Comparison of ENCODE assay signal across 8 cellular contexts in genomic region chr6:3324262-3324942, GRCh38.
A peak's percentile ranks its signal among the peaks of the same experiment; 100 is the strongest.
DNase-seq lines count a peak whose midpoint lies in the region; ATAC-seq and TF ChIP-seq lines count a peak whose summit lies in the region.

No MANE protein-coding gene starts in this region.

- H3K27ac Mint-ChIP-seq in CD4-positive, CD25-positive, alpha-beta regulatory T cell: no peak overlapping the region
- no peak overlapping the region for H3K27ac Mint-ChIP-seq in CD8-positive, alpha-beta T cell

- H3K36me3 ChIP-seq in CD4-positive, CD25-positive, alpha-beta regulatory T cell (ENCODE audit: control insufficient read depth, insufficient read depth, low read length): no peaks in the 10 kb centered on the region
- H3K36me3 ChIP-seq in GM23248 (ENCODE audit: low read depth): no peaks in the 10 kb centered on the region
- H3K36me3 ChIP-seq in rectal smooth muscle tissue (ENCODE audit: control insufficient read depth, insufficient read depth, low read length): no peaks in the 10 kb centered on the region
- H3K36me3 ChIP-seq in CD8-positive, alpha-beta T cell (ENCODE audit: insufficient read depth, low read length): no peaks in the 10 kb centered on the region

- no peak overlapping the region for H3K4me3 ChIP-seq in CD4-positive, CD25-positive, alpha-beta regulatory T cell (ENCODE audit: low read depth, low read length)
- H3K4me3 ChIP-seq in GM23248 (no peak overlapping the region; the same call in 1 of the 2 replicates), fibroblast of the aortic adventitia (ENCODE audit: low read depth, low read length) (no peak overlapping the region), rectal smooth muscle tissue (ENCODE audit: low read length) (no peak overlapping the region)
- H3K4me3 ChIP-seq in CD8-positive, alpha-beta T cell (ENCODE audit: low read depth, low read length): no peak overlapping the region

- 53 to 55% methylated on average over 12 of the region's 12 CpGs for WGBS in GM23248 (ENCODE audit: low coverage in 1 of 2, low lambda C conversion rate in 2 of 2, missing lambda C conversion rate in 2 of 2), 2 experiments

- no peaks in the 10 kb centered on the region for H3K4me1 ChIP-seq in CD4-positive, CD25-positive, alpha-beta regulatory T cell (ENCODE audit: control insufficient read depth, insufficient read depth, low read length, poor library complexity, severe bottlenecking)
- H3K4me1 ChIP-seq in GM23248 (ENCODE audit: insufficient read depth) (peaks cover 23% of the 10 kb centered on the region), rectal smooth muscle tissue (ENCODE audit: control insufficient read depth, insufficient read depth, low read length) (peaks cover 24% of the 10 kb centered on the region)
- no peaks in the 10 kb centered on the region for H3K4me1 ChIP-seq in CD8-positive, alpha-beta T cell (ENCODE audit: insufficient read depth, low read length)

- peak; percentile 22 to 33 for ATAC-seq in CD4-positive, CD25-positive, alpha-beta regulatory T cell (ENCODE audit: low read depth in 2 of 2)
- ATAC-seq in CD8-positive, alpha-beta T cell: no peak

- CTCF ChIA-PET in RWPE1 (lab: Yijun Ruan, JAX): interaction anchor here (0.6 to 0.7 kb wide), 2 partner anchors 46 to 173 kb away, joined by 3 read pairs; no protein-coding TSS in a partner anchor
- CTCF ChIA-PET in CD8-positive, alpha-beta T cell (lab: Charles Lee): interaction anchor here (1.1 kb wide), 1 partner anchor 44 kb away, joined by 3 read pairs; no protein-coding TSS in a partner anchor

- H3K9me3 Mint-ChIP-seq in CD4-positive, CD25-positive, alpha-beta regulatory T cell: no peaks in the 10 kb centered on the region
- H3K9me3 Mint-ChIP-seq in CD8-positive, alpha-beta T cell: no peaks in the 10 kb centered on the region

- H3K4me2 ChIP-seq in GM23248 (ENCODE audit: unreplicated experiment): peak overlapping the region; percentile 49

- no peak overlapping the region for H3K4me3 Mint-ChIP-seq in CD4-positive, CD25-positive, alpha-beta regulatory T cell
- no peak overlapping the region for H3K4me3 Mint-ChIP-seq in CD8-positive, alpha-beta T cell

- H3K9me2 ChIP-seq in GM23248 (ENCODE audit: insufficient read depth): no peaks in the 10 kb centered on the region

- peaks cover 0 to 21% (median 2%) of the 10 kb centered on the region in 4 donors for H3K4me1 Mint-ChIP-seq in CD4-positive, CD25-positive, alpha-beta regulatory T cell
- peaks cover 2% of the 10 kb centered on the region for H3K4me1 Mint-ChIP-seq in CD8-positive, alpha-beta T cell (ENCODE audit: low read depth)

- no peaks in the 10 kb centered on the region for H3K79me2 ChIP-seq in GM23248 (ENCODE audit: insufficient read depth)

- no peaks in the 10 kb centered on the region for H4K20me1 ChIP-seq in GM23248 (ENCODE audit: insufficient read depth)

- in situ Hi-C loops in GM23248 (cut with MboI): no loop called here

- H3K27me3 Mint-ChIP-seq in CD4-positive, CD25-positive, alpha-beta regulatory T cell: peaks cover 8% of the 10 kb centered on the region
- H3K27me3 Mint-ChIP-seq in CD8-positive, alpha-beta T cell (ENCODE audit: low read depth): no peaks in the 10 kb centered on the region

- POLR2A ChIA-PET in RWPE1 (lab: Yijun Ruan, JAX; ENCODE audit: low non-redundant PET): no interaction called here
- POLR2A ChIA-PET in CD8-positive, alpha-beta T cell (lab: Charles Lee): no interaction called here

- no peaks in the 10 kb centered on the region for H3K27me3 ChIP-seq in CD4-positive, CD25-positive, alpha-beta regulatory T cell (ENCODE audit: control insufficient read depth, insufficient read depth, low read length)
- H3K27me3 ChIP-seq in GM23248 (replicated peaks; ENCODE audit: insufficient read depth) (no peaks in the 10 kb centered on the region), rectal smooth muscle tissue (ENCODE audit: control insufficient read depth, insufficient read depth, low read length) (no peaks in the 10 kb centered on the region)
- no peaks in the 10 kb centered on the region for H3K27me3 ChIP-seq in CD8-positive, alpha-beta T cell (ENCODE audit: insufficient read depth, low read length)

- H3K27ac ChIP-seq in CD4-positive, CD25-positive, alpha-beta regulatory T cell (ENCODE audit: insufficient read depth, low read length, poor library complexity, severe bottlenecking): no peak overlapping the region
- peak overlapping the region; percentile 73 for H3K27ac ChIP-seq in GM23248
- H3K27ac ChIP-seq in RWPE1: no peak overlapping the region
- H3K27ac ChIP-seq in rectal smooth muscle tissue (ENCODE audit: low read depth, low read length): peak overlapping the region; percentile 51
- H3K27ac ChIP-seq in CD8-positive, alpha-beta T cell (ENCODE audit: low read depth, low read length): no peak overlapping the region

- peaks cover 6% of the 10 kb centered on the region for H3K36me3 Mint-ChIP-seq in CD4-positive, CD25-positive, alpha-beta regulatory T cell
- H3K36me3 Mint-ChIP-seq in CD8-positive, alpha-beta T cell: no peaks in the 10 kb centered on the region

- intact Hi-C loops in CD8-positive, alpha-beta T cell (cut with DNase I, micrococcal nuclease): no loop called here

- H2AFZ ChIP-seq in GM23248: peak overlapping the region; percentile 4; the same call in 1 of the 2 replicates

- DNase-seq in CD4-positive, CD25-positive, alpha-beta regulatory T cell: peak in 1 of 3 donors; percentile 13
- DNase-seq in GM23248 (peak; percentile 96), RWPE1 (ENCODE audit: low spot score) (peak; percentile 60), fibroblast of the aortic adventitia (ENCODE audit: low read depth) (peak; percentile 94), retina (no peak), NCI-H2227 treated with DMSO at 0.1 percent for 48 hours (lab: John Stamatoyannopoulos, UW) (no peak)
- no peak for DNase-seq in CD8-positive, alpha-beta T cell

- TF ChIP-seq CTCF in RWPE1 (conservative IDR thresholded peaks at IDR 0.05; ENCODE audit: low read depth) (no peak), fibroblast of the aortic adventitia (IDR thresholded peaks at IDR 0.05; ENCODE audit: insufficient read depth, low read length) (peak; percentile 24)
- no peak for TF ChIP-seq CTCF in CD8-positive, alpha-beta T cell (IDR thresholded peaks at IDR 0.05)

- H3K9ac ChIP-seq in GM23248: peak overlapping the region; percentile 63
- no peak overlapping the region for H3K9ac ChIP-seq in rectal smooth muscle tissue (ENCODE audit: low read length)

- H3F3A ChIP-seq in GM23248 (ENCODE audit: insufficient read depth): peaks cover 23% of the 10 kb centered on the region

- H3K9me3 ChIP-seq in CD4-positive, CD25-positive, alpha-beta regulatory T cell (ENCODE audit: control insufficient read depth in 2 of 2, low read length in 2 of 2): no peaks in the 10 kb centered on the region
- no peaks in the 10 kb centered on the region for H3K9me3 ChIP-seq in GM23248 (ENCODE audit: low read depth)
- no peaks in the 10 kb centered on the region for H3K9me3 ChIP-seq in CD8-positive, alpha-beta T cell (ENCODE audit: low read length)

Comparison
In these comparisons a context has a peak if more than half of its experiments do, and no peak if none do; other contexts are left out.
1. DNase-seq: peak in GM23248 (single experiment), RWPE1 (single experiment) and fibroblast of the aortic adventitia (single experiment); none in CD8-positive, alpha-beta T cell (0 of 7), retina (single experiment) and NCI-H2227 treated with DMSO at 0.1 percent for 48 hours (single experiment).
2. H3K27ac ChIP-seq: peak in GM23248 (single experiment) and rectal smooth muscle tissue (single experiment); none in CD4-positive, CD25-positive, alpha-beta regulatory T cell (single experiment), RWPE1 (single experiment) and CD8-positive, alpha-beta T cell (single experiment).